Comparison of ENCODE assay signal across 34 cellular contexts in genomic region chrX:537156-537555, GRCh38.
"Had no signal": no experiment of that assay in that cellular context is flagged by ENCODE, and none has a peak within 500 bp of the region (broad histone marks: within the 10 kb centered on the region; RNA-seq: fewer than 3 reads in every experiment).

No MANE protein-coding gene starts in this region.

- DNase-seq: activated CD4-positive, alpha-beta memory T cell treated with anti-CD3 and anti-CD28 coated beads for 36 hours; activated CD4-positive, alpha-beta T cell treated with anti-CD3 and anti-CD28 coated beads for 36 hours; activated CD4-positive, alpha-beta T cell treated with anti-CD3 and anti-CD28 coated beads, Interleukin-2, amount 10 ng/mL, durations not matched to agents 24 days and 14 days; activated CD4-positive, CD25-positive, alpha-beta regulatory T cell; activated CD4-positive, CD25-positive, alpha-beta regulatory T cell treated with anti-CD3 and anti-CD28 coated beads, Interleukin-2, amount 50 U/mL, for 72 hours; activated CD8-positive, alpha-beta memory T cell treated with anti-CD3 and anti-CD28 coated beads, Interleukin-2, amount 10 ng/mL, durations not matched to agents 7 days and 5 days; activated CD8-positive, alpha-beta memory T cell treated with anti-CD3 and anti-CD28 coated beads, Interleukin-2, amount 50 U/mL, for 4 hours; activated CD8-positive, alpha-beta T cell treated with anti-CD3 and anti-CD28 coated beads, Interleukin-2, amount 10 ng/mL, durations not matched to agents 7 days and 5 days; activated effector memory CD4-positive, alpha-beta T cell treated with anti-CD3 and anti-CD28 coated beads, Interleukin-2, amount 50 U/mL, for 16 hours; activated naive CD4-positive, alpha-beta T cell treated with anti-CD3 and anti-CD28 coated beads for 36 hours; activated naive CD8-positive, alpha-beta T cell treated with anti-CD3 and anti-CD28 coated beads for 36 hours; activated naive CD8-positive, alpha-beta T cell treated with anti-CD3 and anti-CD28 coated beads, Interleukin-2, amount 50 U/mL, for 24 hours; activated T-cell treated with anti-CD3 and anti-CD28 coated beads, Interleukin-2, amount 50 U/mL, for 1 hour; activated T-cell treated with anti-CD3 and anti-CD28 coated beads, Interleukin-2, amount 50 U/mL, for 48 hours; adrenal gland; amygdala; aorta; body of pancreas; caudate nucleus; cortex of kidney; dermis blood vessel endothelial cell; effector CD4-positive, alpha-beta T cell; effector memory CD8-positive, alpha-beta T cell; esophagus squamous epithelium; foreskin melanocyte; T-helper 2 cell had no signal

- H3K4me1 Mint-ChIP-seq: activated CD4-positive, alpha-beta T cell treated with anti-CD3 and anti-CD28 coated beads for 36 hours; activated CD4-positive, alpha-beta T cell treated with anti-CD3 and anti-CD28 coated beads, Interleukin-2, amount 10 ng/mL, durations not matched to agents 24 days and 14 days; activated CD8-positive, alpha-beta memory T cell treated with anti-CD3 and anti-CD28 coated beads, Interleukin-2, amount 10 ng/mL, durations not matched to agents 7 days and 5 days; activated naive CD4-positive, alpha-beta T cell treated with anti-CD3 and anti-CD28 coated beads, Interleukin-2, amount 50 U/mL, for 24 hours; activated naive CD8-positive, alpha-beta T cell treated with anti-CD3 and anti-CD28 coated beads for 36 hours; activated naive CD8-positive, alpha-beta T cell treated with anti-CD3 and anti-CD28 coated beads, Interleukin-2, amount 50 U/mL, for 24 hours had no signal

- H3K27me3 ChIP-seq: adrenal gland, body of pancreas, esophagus squamous epithelium, gastroesophageal sphincter had no signal

- H3K27ac Mint-ChIP-seq: activated CD4-positive, alpha-beta memory T cell treated with anti-CD3 and anti-CD28 coated beads for 36 hours; activated CD4-positive, alpha-beta T cell treated with anti-CD3 and anti-CD28 coated beads for 36 hours; activated CD4-positive, alpha-beta T cell treated with anti-CD3 and anti-CD28 coated beads, Interleukin-2, amount 10 ng/mL, durations not matched to agents 24 days and 14 days; activated CD8-positive, alpha-beta memory T cell treated with anti-CD3 and anti-CD28 coated beads, Interleukin-2, amount 10 ng/mL, durations not matched to agents 7 days and 5 days; activated CD8-positive, alpha-beta T cell treated with anti-CD3 and anti-CD28 coated beads, Interleukin-2, amount 10 ng/mL, durations not matched to agents 7 days and 5 days; activated naive CD4-positive, alpha-beta T cell treated with anti-CD3 and anti-CD28 coated beads for 36 hours; activated naive CD4-positive, alpha-beta T cell treated with anti-CD3 and anti-CD28 coated beads, Interleukin-2, amount 50 U/mL, for 24 hours; activated naive CD8-positive, alpha-beta T cell treated with anti-CD3 and anti-CD28 coated beads for 36 hours; activated naive CD8-positive, alpha-beta T cell treated with anti-CD3 and anti-CD28 coated beads, Interleukin-2, amount 50 U/mL, for 24 hours; activated T-helper 1 cell treated with anti-CD3 and anti-CD28 coated beads, Interleukin-12 subunit alpha, Interleukin-12 subunit beta, Interleukin-2, Interleukin-4 antibody, amounts not matched to agents 30 ng/mL and 10 ng/mL and 1 ng/mL, durations not matched to agents 14 hours and 24 hours and 36 hours; activated T-helper 2 cell treated with anti-CD3 and anti-CD28 coated beads, Interferon-gamma antibody, Interleukin-2, Interleukin-4, amounts not matched to agents 10 μg/mL and 5 μg/mL and 100 μg/mL, durations not matched to agents 14 hours and 24 hours and 36 hours; effector memory CD8-positive, alpha-beta T cell had no signal

- H3K4me3 Mint-ChIP-seq: activated CD4-positive, alpha-beta memory T cell treated with anti-CD3 and anti-CD28 coated beads for 36 hours; activated CD4-positive, alpha-beta T cell treated with anti-CD3 and anti-CD28 coated beads for 36 hours; activated CD4-positive, alpha-beta T cell treated with anti-CD3 and anti-CD28 coated beads, Interleukin-2, amount 10 ng/mL, durations not matched to agents 24 days and 14 days; activated CD8-positive, alpha-beta memory T cell treated with anti-CD3 and anti-CD28 coated beads, Interleukin-2, amount 10 ng/mL, durations not matched to agents 7 days and 5 days; activated CD8-positive, alpha-beta T cell treated with anti-CD3 and anti-CD28 coated beads, Interleukin-2, amount 10 ng/mL, durations not matched to agents 7 days and 5 days; activated naive CD4-positive, alpha-beta T cell treated with anti-CD3 and anti-CD28 coated beads for 36 hours; activated naive CD4-positive, alpha-beta T cell treated with anti-CD3 and anti-CD28 coated beads, Interleukin-2, amount 50 U/mL, for 24 hours; activated naive CD8-positive, alpha-beta T cell treated with anti-CD3 and anti-CD28 coated beads for 36 hours; activated naive CD8-positive, alpha-beta T cell treated with anti-CD3 and anti-CD28 coated beads, Interleukin-2, amount 50 U/mL, for 24 hours; activated T-helper 1 cell treated with anti-CD3 and anti-CD28 coated beads, Interleukin-12 subunit alpha, Interleukin-12 subunit beta, Interleukin-2, Interleukin-4 antibody, amounts not matched to agents 30 ng/mL and 10 ng/mL and 1 ng/mL, durations not matched to agents 14 hours and 24 hours and 36 hours; effector memory CD8-positive, alpha-beta T cell had no signal

- ATAC-seq: activated CD4-positive, alpha-beta T cell treated with anti-CD3 and anti-CD28 coated beads for 36 hours; activated CD8-positive, alpha-beta memory T cell treated with anti-CD3 and anti-CD28 coated beads, Interleukin-2, amount 10 ng/mL, durations not matched to agents 7 days and 5 days; activated CD8-positive, alpha-beta T cell treated with anti-CD3 and anti-CD28 coated beads, Interleukin-2, amount 10 ng/mL, durations not matched to agents 7 days and 5 days; activated naive CD8-positive, alpha-beta T cell treated with anti-CD3 and anti-CD28 coated beads, Interleukin-2, amount 50 U/mL, for 24 hours; body of pancreas; effector memory CD8-positive, alpha-beta T cell; gastroesophageal sphincter had no signal

- H3K9me3 ChIP-seq: adrenal gland, body of pancreas, esophagus squamous epithelium had no signal

- H3K9me3 Mint-ChIP-seq: activated naive CD8-positive, alpha-beta T cell treated with anti-CD3 and anti-CD28 coated beads for 36 hours had no signal

- H3K4me3 ChIP-seq: adrenal gland, body of pancreas, esophagus squamous epithelium, gastroesophageal sphincter had no signal

- H3K27me3 Mint-ChIP-seq: activated CD4-positive, alpha-beta memory T cell treated with anti-CD3 and anti-CD28 coated beads for 36 hours; activated CD4-positive, alpha-beta T cell treated with anti-CD3 and anti-CD28 coated beads for 36 hours; activated CD4-positive, alpha-beta T cell treated with anti-CD3 and anti-CD28 coated beads, Interleukin-2, amount 10 ng/mL, durations not matched to agents 24 days and 14 days; activated CD8-positive, alpha-beta memory T cell treated with anti-CD3 and anti-CD28 coated beads, Interleukin-2, amount 10 ng/mL, durations not matched to agents 7 days and 5 days; activated naive CD4-positive, alpha-beta T cell treated with anti-CD3 and anti-CD28 coated beads, Interleukin-2, amount 50 U/mL, for 24 hours; activated naive CD8-positive, alpha-beta T cell treated with anti-CD3 and anti-CD28 coated beads for 36 hours; activated naive CD8-positive, alpha-beta T cell treated with anti-CD3 and anti-CD28 coated beads, Interleukin-2, amount 50 U/mL, for 24 hours; effector memory CD8-positive, alpha-beta T cell had no signal

- H3K36me3 ChIP-seq: adrenal gland, esophagus squamous epithelium, gastroesophageal sphincter had no signal

- FAIRE-seq: colon, endometrium, endothelial cell of umbilical vein had no signal

- H3K4me1 ChIP-seq: adrenal gland, body of pancreas, esophagus squamous epithelium, gastroesophageal sphincter had no signal

- H3K27ac ChIP-seq: adrenal gland, body of pancreas, epithelial cell of prostate, esophagus squamous epithelium, gastroesophageal sphincter had no signal

- H3K36me3 Mint-ChIP-seq: activated CD4-positive, alpha-beta memory T cell treated with anti-CD3 and anti-CD28 coated beads for 36 hours; activated CD8-positive, alpha-beta memory T cell treated with anti-CD3 and anti-CD28 coated beads, Interleukin-2, amount 10 ng/mL, durations not matched to agents 7 days and 5 days; activated naive CD4-positive, alpha-beta T cell treated with anti-CD3 and anti-CD28 coated beads, Interleukin-2, amount 50 U/mL, for 24 hours; activated naive CD8-positive, alpha-beta T cell treated with anti-CD3 and anti-CD28 coated beads for 36 hours had no signal
